In genomic region chr18:49565656-49566055, GRCh38 we compare ENCODE assay signal across 11 cellular contexts. TPM values are rescaled to one million over a fixed set of nuclear protein-coding genes. Genes with fewer than 3 reads are reported as not detected.
A peak's percentile ranks its signal among the peaks of the same experiment; 100 is the strongest.
DNase-seq lines count a peak whose midpoint lies in the region; ATAC-seq, FAIRE-seq and TF ChIP-seq lines count a peak whose summit lies in the region.
"Had no signal": no experiment of that assay in that cellular context is flagged by ENCODE, and none has a peak within 500 bp of the region (broad histone marks: within the 10 kb centered on the region; RNA-seq: fewer than 3 reads in every experiment).

No MANE protein-coding gene starts in this region.

- peak overlapping the region; percentile 87 for H3K4me2 ChIP-seq in hepatocyte

- H3K9me3 ChIP-seq in adipocyte (ENCODE audit: control insufficient read depth, low read length) (no peaks in the 10 kb centered on the region), hepatocyte (ENCODE audit: low read depth) (no peaks in the 10 kb centered on the region), small intestine (ENCODE audit: control insufficient read depth, low read depth) (no peaks in the 10 kb centered on the region), tibial nerve (no peaks in the 10 kb centered on the region)
- H3K9me3 ChIP-seq: gastrocnemius medialis had no signal

- peaks cover 53% of the 10 kb centered on the region for H3K79me2 ChIP-seq in hepatocyte

- peaks cover 10% of the 10 kb centered on the region for H3K27me3 ChIP-seq in adipocyte (replicated peaks; ENCODE audit: control insufficient read depth, insufficient read depth, low read length)
- no peaks in the 10 kb centered on the region for H3K27me3 ChIP-seq in hepatocyte
- H3K27me3 ChIP-seq in small intestine (ENCODE audit: control insufficient read depth in 2 of 2, insufficient read depth in 2 of 2, low read length in 2 of 2) = peaks cover 0 to 6% of the 10 kb centered on the region in 2 donors
- H3K27me3 ChIP-seq in tibial nerve = peaks cover 0 to 46% of the 10 kb centered on the region in 2 donors

- H3K27ac ChIP-seq in hepatocyte (no peak overlapping the region), small intestine (ENCODE audit: low read depth in 1 of 2, low read length in 1 of 2) (no peak overlapping the region), tibial nerve (no peak overlapping the region)
- H3K27ac ChIP-seq: gastrocnemius medialis had no signal

- no peak for FAIRE-seq in small intestine (lab: Jason Lieb, UNC)
- FAIRE-seq: GM19239 had no signal

- H3K4me1 ChIP-seq in adipocyte (ENCODE audit: control insufficient read depth, insufficient read depth, low read length) (peaks cover 27% of the 10 kb centered on the region), hepatocyte (ENCODE audit: insufficient read depth) (peaks cover 22% of the 10 kb centered on the region), small intestine (ENCODE audit: control insufficient read depth in 2 of 2, insufficient read depth in 1 of 2, low read depth in 1 of 2, low read length in 1 of 2) (peaks cover 3 to 4% of the 10 kb centered on the region in 2 donors), tibial nerve (peaks cover 0 to 21% (median 13%) of the 10 kb centered on the region in 4 donors)

- no peak overlapping the region for H3K9ac ChIP-seq in adipocyte (ENCODE audit: low read length)

- TF ChIP-seq EP300 in tibial nerve (IDR thresholded peaks at IDR 0.05) = no peak

- TF ChIP-seq POLR2A in tibial nerve (IDR thresholded peaks at IDR 0.05) = no peak

- no peak for ATAC-seq in GM21825 (IDR thresholded peaks at IDR 0.05; ENCODE audit: unreplicated experiment)
- ATAC-seq: gastrocnemius medialis had no signal

- no peaks in the 10 kb centered on the region for H3K9me2 ChIP-seq in hepatocyte (replicated peaks; ENCODE audit: insufficient read depth)

- H3K36me3 ChIP-seq in adipocyte (ENCODE audit: control insufficient read depth, insufficient read depth, low read length, severe bottlenecking) (no peaks in the 10 kb centered on the region), hepatocyte (replicated peaks; ENCODE audit: insufficient read depth, low read depth) (peaks cover 3% of the 10 kb centered on the region), small intestine (ENCODE audit: control insufficient read depth in 2 of 2, insufficient read depth in 2 of 2, low read length in 2 of 2) (no peaks in the 10 kb centered on the region), tibial nerve (no peaks in the 10 kb centered on the region)
- H3K36me3 ChIP-seq: gastrocnemius medialis had no signal

- TF ChIP-seq CTCF in hepatocyte (IDR thresholded peaks at IDR 0.05; ENCODE audit: poor library complexity) (no peak), tibial nerve (IDR thresholded peaks at IDR 0.05) (no peak)

- H2AFZ ChIP-seq in hepatocyte = no peak overlapping the region

- peak in 2 of 3 experiments; percentile 54 to 87 for DNase-seq in NCI-H1417 (lab: John Stamatoyannopoulos, UW)
- DNase-seq in adipocyte (ENCODE audit: low read depth) = peak; percentile 35
- DNase-seq in hepatocyte (ENCODE audit: low spot score) = no peak
- DNase-seq in small intestine = peak; percentile 31
- no peak for DNase-seq in KG1 (lab: John Stamatoyannopoulos, UW)
- DNase-seq in tibial nerve (ENCODE audit: low spot score in 2 of 2) = no peak
- DNase-seq: activated B cell treated with CpG ODN at 0.5 μM for 24 hours, naive B cell had no signal

- WGBS in hepatocyte (ENCODE audit: low lambda C conversion rate, missing lambda C conversion rate) = 42% methylated on average over 4 of the region's 4 CpGs
- 25 to 36% (median 30%) methylated on average over 4 of the region's 4 CpGs for WGBS in small intestine, 3 donors
- WGBS in tibial nerve, 2 donors = 34 to 42% methylated on average over 4 of the region's 4 CpGs

- H4K20me1 ChIP-seq in hepatocyte (ENCODE audit: insufficient read depth, poor library complexity, severe bottlenecking) = peaks cover 22% of the 10 kb centered on the region

- H3K4me3 ChIP-seq in adipocyte (ENCODE audit: low read length) = no peak overlapping the region
- H3K4me3 ChIP-seq in hepatocyte = no peak overlapping the region
- H3K4me3 ChIP-seq in small intestine (ENCODE audit: low read depth in 1 of 2, low read length in 2 of 2) = no peak overlapping the region
- no peak overlapping the region for H3K4me3 ChIP-seq in tibial nerve
- H3K4me3 ChIP-seq: gastrocnemius medialis had no signal

RNA-seq across cellular contexts. Expression of gene LIPG, which starts 3.8 kb away (rescaled TPM):
- total RNA-seq in hepatocyte = 75.2 and 85.2 TPM in 2 replicates
- 36.9 and 43.4 TPM in 2 replicates for polyA plus RNA-seq in hepatocyte
- 10 to 100 TPM in 1 of 3 donors, 1 to 10 TPM in 2; 1.9 to 26.9 (median 8.7) TPM for polyA plus RNA-seq in small intestine
- total RNA-seq in tibial nerve = under 1 TPM in 2 of 4 donors, not detected in 2; 0.39 to 0.44 TPM

Comparison
In these comparisons a context has a peak if more than half of its experiments do, and no peak if none do; other contexts are left out.
1. DNase-seq: peak in NCI-H1417 (2 of 3), adipocyte (single experiment) and small intestine (single experiment); none in hepatocyte (single experiment), KG1 (single experiment) and tibial nerve (0 of 2).
2. RNA of gene LIPG, which starts 3.8 kb away (total RNA-seq): 75.2 to 85.2 TPM in hepatocyte; 0.39 to 0.44 TPM in tibial nerve; every median in the first group is over 10 times any median in the second.